ENCODE assay signal across 7 cellular contexts in the genomic region with DNA sequence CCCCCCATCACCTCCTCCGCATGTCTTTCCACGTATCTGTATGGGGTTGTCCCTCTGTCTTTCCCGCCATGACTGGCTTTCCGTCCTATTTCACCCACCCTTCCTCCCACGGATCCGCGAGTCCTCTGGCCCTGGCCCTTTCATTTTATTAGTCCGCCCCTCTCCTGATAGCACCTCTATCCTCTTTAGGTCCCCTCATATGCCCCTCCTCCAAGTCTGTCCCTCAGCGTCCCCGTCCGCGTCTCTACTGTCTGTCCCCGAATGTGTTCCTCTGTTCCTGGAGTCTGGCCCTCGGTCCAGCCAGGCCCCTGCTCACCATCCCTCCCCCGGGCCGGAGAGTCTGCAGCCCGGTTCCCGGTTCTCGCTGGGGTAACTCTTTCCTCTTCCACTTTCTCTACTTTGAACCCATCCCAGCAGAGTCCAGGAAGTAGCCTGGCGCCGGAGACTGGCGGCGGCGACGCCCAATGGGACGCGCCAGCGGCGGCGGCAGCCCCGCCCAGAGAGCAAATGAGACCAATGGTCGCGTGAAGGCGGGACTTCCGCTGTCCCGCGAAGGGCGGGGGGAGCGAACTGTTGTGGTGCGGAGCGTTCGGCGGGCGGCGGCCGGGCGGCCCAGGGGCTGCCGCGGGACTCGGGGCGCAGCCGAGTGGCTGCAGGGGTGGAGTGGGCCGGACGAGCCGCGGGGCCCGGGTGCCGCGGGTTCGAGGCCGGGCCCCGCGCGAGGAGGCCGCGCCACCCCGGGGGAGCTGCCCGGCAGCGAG. TPM values are rescaled to one million over a fixed set of nuclear protein-coding genes. Genes with fewer than 3 reads are reported as not detected.
DNase-seq lines count a peak whose midpoint lies in the region; ATAC-seq and TF ChIP-seq lines count a peak whose summit lies in the region.

Gene SAP30L (plus strand): TSS at position 576 of the 761 bp plus-strand sequence. CDS start 608 bp downstream, outside the sequence.

- no peaks in the 10 kb centered on the region for H3K27me3 ChIP-seq in hepatocyte

- H3K4me3 ChIP-seq in hepatocyte: peak within 1 kb of the TSS; percentile 93

- peak within 1 kb of the TSS; percentile 89 for H3K4me2 ChIP-seq in hepatocyte

- H3K79me2 ChIP-seq in hepatocyte: peaks cover 59% of the 10 kb centered on the region

- DNase-seq in NCI-H2081 treated with DMSO at 0.1 percent for 48 hours (lab: John Stamatoyannopoulos, UW) (peak; percentile 23), T1000 (lab: John Stamatoyannopoulos, UW) (peak; percentile 91), astrocyte of the hippocampus (ENCODE audit: low read depth, low spot score) (peak; percentile 98), hepatocyte (ENCODE audit: low spot score) (peak; percentile 97), retina (peak; percentile 99)

- TF ChIP-seq CTCF in hepatocyte (IDR thresholded peaks at IDR 0.05; ENCODE audit: poor library complexity): no peak

- peaks cover 29% of the 10 kb centered on the region for H4K20me1 ChIP-seq in hepatocyte (ENCODE audit: insufficient read depth, poor library complexity, severe bottlenecking)

- WGBS in hepatocyte (ENCODE audit: low lambda C conversion rate, missing lambda C conversion rate): 1% methylated on average over 69 of the region's 69 CpGs

- H2AFZ ChIP-seq in hepatocyte: peak within 1 kb of the TSS; percentile 98

- H3K9me3 ChIP-seq in hepatocyte (ENCODE audit: low read depth): no peaks in the 10 kb centered on the region

- ATAC-seq in GM18517 (IDR thresholded peaks at IDR 0.05; ENCODE audit: unreplicated experiment) (peak; percentile 92), HG03025 (IDR thresholded peaks at IDR 0.05; ENCODE audit: low FRiP score, unreplicated experiment) (peak; percentile 92)

- no peaks in the 10 kb centered on the region for H3K36me3 ChIP-seq in hepatocyte (replicated peaks; ENCODE audit: insufficient read depth, low read depth)

- no peaks in the 10 kb centered on the region for H3K9me2 ChIP-seq in hepatocyte (replicated peaks; ENCODE audit: insufficient read depth)

- peak within 1 kb of the TSS; percentile 80 for H3K27ac ChIP-seq in hepatocyte

- peaks cover 17% of the 10 kb centered on the region for H3K4me1 ChIP-seq in hepatocyte (ENCODE audit: insufficient read depth)

RNA-seq across cellular contexts. Expression of gene SAP30L, which starts in this region (rescaled TPM):
- total RNA-seq in hepatocyte: 21.6 and 43.7 TPM in 2 replicates
- polyA plus RNA-seq in hepatocyte: 39.4 and 45.6 TPM in 2 replicates

Comparison
In these comparisons a context has a peak if more than half of its experiments do, and no peak if none do; other contexts are left out.
1. Peak in every context shown above with its lines: DNase-seq, ATAC-seq, H3K4me3 ChIP-seq and H3K27ac ChIP-seq.
2. DNase-seq: peak in every context shown above with its lines; median percentile 99 in retina; 98 in astrocyte of the hippocampus; 97 in hepatocyte; 91 in T1000; 23 in NCI-H2081 treated with DMSO at 0.1 percent for 48 hours.